Comparison of ENCODE assay signal across 20 cellular contexts in genomic region chr2:206823178-206823577, GRCh38. TPM values are rescaled to one million over a fixed set of nuclear protein-coding genes. Genes with fewer than 3 reads are reported as not detected.
A peak's percentile ranks its signal among the peaks of the same experiment; 100 is the strongest.
DNase-seq lines count a peak whose midpoint lies in the region; ATAC-seq and TF ChIP-seq lines count a peak whose summit lies in the region.
"Had no signal": no experiment of that assay in that cellular context is flagged by ENCODE, and none has a peak within 500 bp of the region (broad histone marks: within the 10 kb centered on the region; RNA-seq: fewer than 3 reads in every experiment).

No MANE protein-coding gene starts in this region.

- H3K27ac ChIP-seq in esophagus muscularis mucosa (replicated peaks in 1 of 4) (peak overlapping the region in 3 of 4 donors; percentile 56 to 60 (median 58)), gastrocnemius medialis (peak overlapping the region in 2 of 4 donors; percentile 35 to 44)
- H3K27ac ChIP-seq: BLaER1, psoas muscle had no signal

- TF ChIP-seq EP300 in esophagus muscularis mucosa (IDR thresholded peaks at IDR 0.05): peak; percentile 76

- intact Hi-C loops in esophagus muscularis mucosa (cut with DNase I) (no loop called here), gastrocnemius medialis (cut with DNase I; ENCODE audit: low total_unique reads) (no loop called here)

- H3K9me3 ChIP-seq in esophagus muscularis mucosa (no peaks in the 10 kb centered on the region), gastrocnemius medialis (no peaks in the 10 kb centered on the region)
- H3K9me3 ChIP-seq: BLaER1, psoas muscle had no signal

- DNase-seq in DMS53 (lab: John Stamatoyannopoulos, UW) (peak; percentile 77), esophagus muscularis mucosa (ENCODE audit: extremely low spot score) (no peak), left lobe of liver (ENCODE audit: low spot score) (peak; percentile 52), gastrocnemius medialis (peak in 1 of 2 donors; percentile 13), GM03348 (ENCODE audit: low spot score) (no peak), OCI-M2 (lab: John Stamatoyannopoulos, UW; ENCODE audit: unreplicated experiment) (no peak), HPDE6-E6E7 (ENCODE audit: extremely low spot score) (no peak)
- DNase-seq: activated effector memory CD4-positive, alpha-beta T cell treated with Interleukin-2 at 50 U/mL for 16 hours; activated naive CD8-positive, alpha-beta T cell treated with anti-CD3 and anti-CD28 coated beads, Interleukin-2, amount 50 U/mL, for 24 hours; Calu3; kidney; MM.1S; NCI-H146; NCI-H2171; NCI-H82; psoas muscle; stimulated activated CD4-positive, alpha-beta T cell treated with anti-CD3 and anti-CD28 coated beads, Interleukin-12 subunit alpha, Interleukin-12 subunit beta, amount 100 ng/mL, for 4 hours; T-helper 1 cell had no signal

- H3K4me3 ChIP-seq in esophagus muscularis mucosa (no peak overlapping the region), gastrocnemius medialis (no peak overlapping the region)
- H3K4me3 ChIP-seq: BLaER1, psoas muscle had no signal

- H3K4me1 ChIP-seq in esophagus muscularis mucosa: peaks cover 11 to 20% (median 20%) of the 10 kb centered on the region in 4 donors
- peaks cover 0 to 7% of the 10 kb centered on the region in 2 donors for H3K4me1 ChIP-seq in gastrocnemius medialis
- H3K4me1 ChIP-seq: BLaER1, psoas muscle had no signal

- H3K27me3 ChIP-seq in esophagus muscularis mucosa (no peaks in the 10 kb centered on the region), gastrocnemius medialis (no peaks in the 10 kb centered on the region)
- H3K27me3 ChIP-seq: BLaER1 had no signal

- TF ChIP-seq POLR2A in esophagus muscularis mucosa (IDR thresholded peaks at IDR 0.05; ENCODE audit: low read depth) (no peak), gastrocnemius medialis (IDR thresholded peaks at IDR 0.05) (no peak)

- no peak for TF ChIP-seq CTCF in esophagus muscularis mucosa (IDR thresholded peaks at IDR 0.05)
- no peak for TF ChIP-seq CTCF in gastrocnemius medialis (IDR thresholded peaks at IDR 0.05 in 4 of 5, conservative IDR thresholded peaks at IDR 0.05 in 1 of 5)

- peak; percentile 99 for ATAC-seq in left lobe of liver
- ATAC-seq in gastrocnemius medialis: peak; percentile 46 to 73
- ATAC-seq in GM21786 (IDR thresholded peaks at IDR 0.05; ENCODE audit: unreplicated experiment): no peak
- ATAC-seq: activated naive CD8-positive, alpha-beta T cell treated with anti-CD3 and anti-CD28 coated beads, Interleukin-2, amount 50 U/mL, for 24 hours had no signal

- H3K36me3 ChIP-seq in esophagus muscularis mucosa (no peaks in the 10 kb centered on the region), gastrocnemius medialis (peaks cover 0 to 5% of the 10 kb centered on the region in 2 donors)
- H3K36me3 ChIP-seq: BLaER1 had no signal

- in situ Hi-C loops in gastrocnemius medialis (cut with MboI; ENCODE audit: low sequenced_read_pairs in 4 of 4): no loop called here

- 43% methylated on average over 6 of the region's 6 CpGs for WGBS in esophagus muscularis mucosa

RNA-seq across cellular contexts. Expression of gene FASTKD2, which starts 57.8 kb away (rescaled TPM):
- total RNA-seq in esophagus muscularis mucosa: 10 to 100 TPM; 22.5 to 31.3 (median 25.2) TPM
- total RNA-seq in left lobe of liver: 12.9 TPM
- total RNA-seq in gastrocnemius medialis: 10 to 100 TPM; 42.9 to 68.6 (median 54.9) TPM

RNA-seq across cellular contexts. Expression of gene MDH1B, which starts 58.0 kb away (rescaled TPM):
- total RNA-seq in esophagus muscularis mucosa (1 to 10 TPM in 2 of 4 donors, under 1 TPM in 2; 0.19 to 1.2 (median 0.75) TPM), left lobe of liver (0.28 TPM), gastrocnemius medialis (1 to 10 TPM in 1 of 4 donors, under 1 TPM in 3; 0.13 to 1.6 (median 0.49) TPM)

Comparison
In these comparisons a context has a peak if more than half of its experiments do, and no peak if none do; other contexts are left out.
1. DNase-seq: peak in DMS53 (single experiment) and left lobe of liver (single experiment); none in esophagus muscularis mucosa (single experiment), GM03348 (single experiment), OCI-M2 (single experiment) and HPDE6-E6E7 (single experiment).